In genomic region chr10:5545778-5546710, GRCh38 we compare ENCODE assay signal across 1 cellular context.
TF ChIP-seq lines count a peak whose summit lies in the region.

No MANE protein-coding gene starts in this region.

TF ChIP-seq in HEK293, 187 proteins besides CTCF, POLR2A, EP300 and RAD21 (continued from another document and continues in another):
- TF ChIP-seq, protein P1, sequence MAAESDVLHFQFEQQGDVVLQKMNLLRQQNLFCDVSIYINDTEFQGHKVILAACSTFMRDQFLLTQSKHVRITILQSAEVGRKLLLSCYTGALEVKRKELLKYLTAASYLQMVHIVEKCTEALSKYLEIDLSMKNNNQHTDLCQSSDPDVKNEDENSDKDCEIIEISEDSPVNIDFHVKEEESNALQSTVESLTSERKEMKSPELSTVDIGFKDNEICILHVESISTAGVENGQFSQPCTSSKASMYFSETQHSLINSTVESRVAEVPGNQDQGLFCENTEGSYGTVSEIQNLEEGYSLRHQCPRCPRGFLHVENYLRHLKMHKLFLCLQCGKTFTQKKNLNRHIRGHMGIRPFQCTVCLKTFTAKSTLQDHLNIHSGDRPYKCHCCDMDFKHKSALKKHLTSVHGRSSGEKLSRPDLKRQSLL (tag by site-specific recombination; IDR thresholded peaks at IDR 0.05), result peak; percentile 61; the same call in 1 of the 2 replicates
- TF ChIP-seq SP7 (tag by site-specific recombination; IDR thresholded peaks at IDR 0.05) (peak; percentile 59; the same call in 1 of the 2 replicates), ZNF629 (tag by site-specific recombination; IDR thresholded peaks at IDR 0.05) (peak; percentile 65), FEZF1 (tag by site-specific recombination; IDR thresholded peaks at IDR 0.05) (no peak; the same call in 1 of the 2 replicates), ZBTB20 (tag by site-specific recombination; IDR thresholded peaks at IDR 0.05) (peak; percentile 36; the same call in 1 of the 2 replicates), ZBTB17 (tag by site-specific recombination; IDR thresholded peaks at IDR 0.05) (peak; percentile 71; the same call in 1 of the 2 replicates), ZNF600 (tag by site-specific recombination; IDR thresholded peaks at IDR 0.05) (peak; percentile 100), ZNF692 (tag by site-specific recombination; IDR thresholded peaks at IDR 0.05) (peak; percentile 43), GLIS1 (tag by site-specific recombination; IDR thresholded peaks at IDR 0.05) (peak; percentile 100), KLF10 (tag by site-specific recombination; IDR thresholded peaks at IDR 0.05) (no peak), IKZF3 (tag by site-specific recombination; IDR thresholded peaks at IDR 0.05) (0 out of 2 replicates have a peak, but pooled peaks have one; percentile 65), ZNF561 (tag by site-specific recombination; IDR thresholded peaks at IDR 0.05; ENCODE audit: borderline replicate concordance) (peak; percentile 56; the same call in 1 of the 2 replicates), ZNF518A (tag by site-specific recombination; conservative IDR thresholded peaks at IDR 0.05; ENCODE audit: low read depth) (peak; percentile 42; the same call in 1 of the 2 replicates), MZF1 (tag by site-specific recombination; IDR thresholded peaks at IDR 0.05; ENCODE audit: borderline replicate concordance) (0 out of 2 replicates have a peak, but pooled peaks have one; percentile 27), KLF7 (tag by site-specific recombination; IDR thresholded peaks at IDR 0.05; ENCODE audit: borderline replicate concordance) (no peak), ZNF394 (tag by site-specific recombination; IDR thresholded peaks at IDR 0.05; ENCODE audit: borderline replicate concordance) (peak; percentile 39; the same call in 1 of the 2 replicates), ZNF514 (tag by site-specific recombination; IDR thresholded peaks at IDR 0.05) (no peak), KLF9 (tag by site-specific recombination; IDR thresholded peaks at IDR 0.05; ENCODE audit: low read depth) (peak; percentile 55; the same call in 1 of the 2 replicates), ZBTB48 (tag by site-specific recombination; IDR thresholded peaks at IDR 0.05) (peak; percentile 65; the same call in 1 of the 2 replicates), ZNF843 (tag by site-specific recombination; IDR thresholded peaks at IDR 0.05) (peak; percentile 38; the same call in 1 of the 2 replicates), ZFP69B (tag by site-specific recombination; IDR thresholded peaks at IDR 0.05) (0 out of 2 replicates have a peak, but pooled peaks have one; percentile 11), ZNF707 (tag by site-specific recombination; IDR thresholded peaks at IDR 0.05) (no peak), OSR2 (tag by site-specific recombination; IDR thresholded peaks at IDR 0.05) (peak; percentile 57; the same call in 1 of the 2 replicates), ZNF2 (tag by site-specific recombination; IDR thresholded peaks at IDR 0.05) (0 out of 2 replicates have a peak, but pooled peaks have one; percentile 43), ZNF366 (tag by site-specific recombination; conservative IDR thresholded peaks at IDR 0.05) (peak; percentile 25; the same call in 1 of the 2 replicates), WT1 (tag by site-specific recombination; IDR thresholded peaks at IDR 0.05) (peak; percentile 78)
- TF ChIP-seq, protein P2, sequence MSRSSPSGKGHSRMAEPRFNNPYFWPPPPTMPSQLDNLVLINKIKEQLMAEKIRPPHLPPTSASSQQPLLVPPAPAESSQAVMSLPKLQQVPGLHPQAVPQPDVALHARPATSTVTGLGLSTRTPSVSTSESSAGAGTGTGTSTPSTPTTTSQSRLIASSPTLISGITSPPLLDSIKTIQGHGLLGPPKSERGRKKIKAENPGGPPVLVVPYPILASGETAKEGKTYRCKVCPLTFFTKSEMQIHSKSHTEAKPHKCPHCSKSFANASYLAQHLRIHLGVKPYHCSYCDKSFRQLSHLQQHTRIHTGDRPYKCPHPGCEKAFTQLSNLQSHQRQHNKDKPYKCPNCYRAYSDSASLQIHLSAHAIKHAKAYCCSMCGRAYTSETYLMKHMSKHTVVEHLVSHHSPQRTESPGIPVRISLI (tag by site-specific recombination; IDR thresholded peaks at IDR 0.05), result no peak
- TF ChIP-seq, protein P3, sequence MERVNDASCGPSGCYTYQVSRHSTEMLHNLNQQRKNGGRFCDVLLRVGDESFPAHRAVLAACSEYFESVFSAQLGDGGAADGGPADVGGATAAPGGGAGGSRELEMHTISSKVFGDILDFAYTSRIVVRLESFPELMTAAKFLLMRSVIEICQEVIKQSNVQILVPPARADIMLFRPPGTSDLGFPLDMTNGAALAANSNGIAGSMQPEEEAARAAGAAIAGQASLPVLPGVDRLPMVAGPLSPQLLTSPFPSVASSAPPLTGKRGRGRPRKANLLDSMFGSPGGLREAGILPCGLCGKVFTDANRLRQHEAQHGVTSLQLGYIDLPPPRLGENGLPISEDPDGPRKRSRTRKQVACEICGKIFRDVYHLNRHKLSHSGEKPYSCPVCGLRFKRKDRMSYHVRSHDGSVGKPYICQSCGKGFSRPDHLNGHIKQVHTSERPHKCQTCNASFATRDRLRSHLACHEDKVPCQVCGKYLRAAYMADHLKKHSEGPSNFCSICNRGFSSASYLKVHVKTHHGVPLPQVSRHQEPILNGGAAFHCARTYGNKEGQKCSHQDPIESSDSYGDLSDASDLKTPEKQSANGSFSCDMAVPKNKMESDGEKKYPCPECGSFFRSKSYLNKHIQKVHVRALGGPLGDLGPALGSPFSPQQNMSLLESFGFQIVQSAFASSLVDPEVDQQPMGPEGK (tag by site-specific recombination; IDR thresholded peaks at IDR 0.05), result peak; percentile 69
- TF ChIP-seq, protein P4, sequence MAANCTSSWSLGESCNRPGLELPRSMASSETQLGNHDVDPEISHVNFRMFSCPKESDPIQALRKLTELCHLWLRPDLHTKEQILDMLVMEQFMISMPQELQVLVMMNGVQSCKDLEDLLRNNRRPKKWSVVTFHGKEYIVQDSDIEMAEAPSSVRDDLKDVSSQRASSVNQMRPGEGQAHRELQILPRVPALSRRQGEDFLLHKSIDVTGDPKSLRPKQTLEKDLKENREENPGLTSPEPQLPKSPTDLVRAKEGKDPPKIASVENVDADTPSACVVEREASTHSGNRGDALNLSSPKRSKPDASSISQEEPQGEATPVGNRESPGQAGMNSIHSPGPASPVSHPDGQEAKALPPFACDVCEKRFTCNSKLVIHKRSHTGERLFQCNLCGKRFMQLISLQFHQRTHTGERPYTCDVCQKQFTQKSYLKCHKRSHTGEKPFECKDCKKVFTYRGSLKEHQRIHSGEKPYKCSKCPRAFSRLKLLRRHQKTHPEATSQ (tag by site-specific recombination; IDR thresholded peaks at IDR 0.05), result no peak
- TF ChIP-seq, protein P5, sequence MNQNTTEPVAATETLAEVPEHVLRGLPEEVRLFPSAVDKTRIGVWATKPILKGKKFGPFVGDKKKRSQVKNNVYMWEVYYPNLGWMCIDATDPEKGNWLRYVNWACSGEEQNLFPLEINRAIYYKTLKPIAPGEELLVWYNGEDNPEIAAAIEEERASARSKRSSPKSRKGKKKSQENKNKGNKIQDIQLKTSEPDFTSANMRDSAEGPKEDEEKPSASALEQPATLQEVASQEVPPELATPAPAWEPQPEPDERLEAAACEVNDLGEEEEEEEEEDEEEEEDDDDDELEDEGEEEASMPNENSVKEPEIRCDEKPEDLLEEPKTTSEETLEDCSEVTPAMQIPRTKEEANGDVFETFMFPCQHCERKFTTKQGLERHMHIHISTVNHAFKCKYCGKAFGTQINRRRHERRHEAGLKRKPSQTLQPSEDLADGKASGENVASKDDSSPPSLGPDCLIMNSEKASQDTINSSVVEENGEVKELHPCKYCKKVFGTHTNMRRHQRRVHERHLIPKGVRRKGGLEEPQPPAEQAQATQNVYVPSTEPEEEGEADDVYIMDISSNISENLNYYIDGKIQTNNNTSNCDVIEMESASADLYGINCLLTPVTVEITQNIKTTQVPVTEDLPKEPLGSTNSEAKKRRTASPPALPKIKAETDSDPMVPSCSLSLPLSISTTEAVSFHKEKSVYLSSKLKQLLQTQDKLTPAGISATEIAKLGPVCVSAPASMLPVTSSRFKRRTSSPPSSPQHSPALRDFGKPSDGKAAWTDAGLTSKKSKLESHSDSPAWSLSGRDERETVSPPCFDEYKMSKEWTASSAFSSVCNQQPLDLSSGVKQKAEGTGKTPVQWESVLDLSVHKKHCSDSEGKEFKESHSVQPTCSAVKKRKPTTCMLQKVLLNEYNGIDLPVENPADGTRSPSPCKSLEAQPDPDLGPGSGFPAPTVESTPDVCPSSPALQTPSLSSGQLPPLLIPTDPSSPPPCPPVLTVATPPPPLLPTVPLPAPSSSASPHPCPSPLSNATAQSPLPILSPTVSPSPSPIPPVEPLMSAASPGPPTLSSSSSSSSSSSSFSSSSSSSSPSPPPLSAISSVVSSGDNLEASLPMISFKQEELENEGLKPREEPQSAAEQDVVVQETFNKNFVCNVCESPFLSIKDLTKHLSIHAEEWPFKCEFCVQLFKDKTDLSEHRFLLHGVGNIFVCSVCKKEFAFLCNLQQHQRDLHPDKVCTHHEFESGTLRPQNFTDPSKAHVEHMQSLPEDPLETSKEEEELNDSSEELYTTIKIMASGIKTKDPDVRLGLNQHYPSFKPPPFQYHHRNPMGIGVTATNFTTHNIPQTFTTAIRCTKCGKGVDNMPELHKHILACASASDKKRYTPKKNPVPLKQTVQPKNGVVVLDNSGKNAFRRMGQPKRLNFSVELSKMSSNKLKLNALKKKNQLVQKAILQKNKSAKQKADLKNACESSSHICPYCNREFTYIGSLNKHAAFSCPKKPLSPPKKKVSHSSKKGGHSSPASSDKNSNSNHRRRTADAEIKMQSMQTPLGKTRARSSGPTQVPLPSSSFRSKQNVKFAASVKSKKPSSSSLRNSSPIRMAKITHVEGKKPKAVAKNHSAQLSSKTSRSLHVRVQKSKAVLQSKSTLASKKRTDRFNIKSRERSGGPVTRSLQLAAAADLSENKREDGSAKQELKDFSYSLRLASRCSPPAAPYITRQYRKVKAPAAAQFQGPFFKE (tag by site-specific recombination; IDR thresholded peaks at IDR 0.05; ENCODE audit: borderline replicate concordance), result no peak
- TF ChIP-seq, protein P6, sequence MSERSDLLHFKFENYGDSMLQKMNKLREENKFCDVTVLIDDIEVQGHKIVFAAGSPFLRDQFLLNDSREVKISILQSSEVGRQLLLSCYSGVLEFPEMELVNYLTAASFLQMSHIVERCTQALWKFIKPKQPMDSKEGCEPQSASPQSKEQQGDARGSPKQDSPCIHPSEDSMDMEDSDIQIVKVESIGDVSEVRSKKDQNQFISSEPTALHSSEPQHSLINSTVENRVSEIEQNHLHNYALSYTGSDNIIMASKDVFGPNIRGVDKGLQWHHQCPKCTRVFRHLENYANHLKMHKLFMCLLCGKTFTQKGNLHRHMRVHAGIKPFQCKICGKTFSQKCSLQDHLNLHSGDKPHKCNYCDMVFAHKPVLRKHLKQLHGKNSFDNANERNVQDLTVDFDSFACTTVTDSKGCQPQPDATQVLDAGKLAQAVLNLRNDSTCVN (tag by site-specific recombination; optimal IDR thresholded peaks at IDR 0.05), result peak; percentile 41
- TF ChIP-seq, protein P7, sequence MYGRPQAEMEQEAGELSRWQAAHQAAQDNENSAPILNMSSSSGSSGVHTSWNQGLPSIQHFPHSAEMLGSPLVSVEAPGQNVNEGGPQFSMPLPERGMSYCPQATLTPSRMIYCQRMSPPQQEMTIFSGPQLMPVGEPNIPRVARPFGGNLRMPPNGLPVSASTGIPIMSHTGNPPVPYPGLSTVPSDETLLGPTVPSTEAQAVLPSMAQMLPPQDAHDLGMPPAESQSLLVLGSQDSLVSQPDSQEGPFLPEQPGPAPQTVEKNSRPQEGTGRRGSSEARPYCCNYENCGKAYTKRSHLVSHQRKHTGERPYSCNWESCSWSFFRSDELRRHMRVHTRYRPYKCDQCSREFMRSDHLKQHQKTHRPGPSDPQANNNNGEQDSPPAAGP (tag by site-specific recombination; IDR thresholded peaks at IDR 0.05), result peak; percentile 96
